In the genomic region with DNA sequence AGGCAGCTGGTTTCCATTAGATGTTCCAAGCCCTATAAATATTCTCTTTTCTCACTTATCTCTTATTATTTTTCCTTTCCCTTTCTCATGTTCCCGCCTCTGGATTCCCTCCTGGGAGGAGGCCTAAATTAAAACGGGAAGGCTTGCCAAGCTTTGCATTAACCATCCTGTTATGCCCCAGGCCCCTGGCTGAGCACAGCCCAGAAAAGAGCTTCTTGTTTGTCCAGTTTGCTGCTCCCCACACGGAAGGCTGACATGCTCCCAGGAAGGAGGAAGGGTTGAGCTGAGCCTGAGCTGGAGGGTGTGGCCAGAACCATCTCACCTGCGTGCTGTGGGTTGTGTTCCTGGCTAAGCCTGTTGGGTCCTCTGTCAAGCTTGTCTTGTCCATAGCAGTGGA, we compare ENCODE assay signal across 12 cellular contexts.
DNase-seq lines count a peak whose midpoint lies in the region; ATAC-seq and TF ChIP-seq lines count a peak whose summit lies in the region.
"Had no signal": no experiment of that assay in that cellular context is flagged by ENCODE, and none has a peak within 500 bp of the region (broad histone marks: within the 10 kb centered on the region; RNA-seq: fewer than 3 reads in every experiment).

No MANE protein-coding gene starts in this region.

- DNase-seq in NCI-H146 (lab: John Stamatoyannopoulos, UW) (peak; percentile 32), NCI-H146 treated with DMSO at 0.1 percent for 48 hours (lab: John Stamatoyannopoulos, UW; ENCODE audit: unreplicated experiment) (no peak), mesenchymal stem cell (no peak), upper lobe of right lung (no peak), retina (no peak), activated gamma-delta T cell (lab: John Stamatoyannopoulos, UW) (no peak)
- DNase-seq: amygdala; GDM1; stimulated activated naive CD4-positive, alpha-beta T cell treated with Interleukin-2 at 50 U/mL for 16 hours had no signal

- peak overlapping the region; percentile 76 to 88 for H3K18ac ChIP-seq in mesenchymal stem cell (ENCODE audit: low read depth in 1 of 2, low read length in 2 of 2)

- H3K9ac ChIP-seq in mesenchymal stem cell (ENCODE audit: low read length): peak overlapping the region; percentile 42

- H3K79me1 ChIP-seq in mesenchymal stem cell (replicated peaks; ENCODE audit: low read length, poor library complexity, severe bottlenecking): no peaks in the 10 kb centered on the region

- H3K23ac ChIP-seq in mesenchymal stem cell (ENCODE audit: low read length in 2 of 2): no peak overlapping the region

- no peak overlapping the region for H2AFZ ChIP-seq in mesenchymal stem cell (ENCODE audit: low read depth, low read length)

- intact Hi-C loops in upper lobe of right lung (cut with DNase I): no loop called here

- WGBS in mesenchymal stem cell: 49% methylated on average over 4 of the region's 4 CpGs

- H3K4me2 ChIP-seq in mesenchymal stem cell (ENCODE audit: low read length, poor library complexity, severe bottlenecking): no peak overlapping the region

- H3K4ac ChIP-seq in mesenchymal stem cell (ENCODE audit: low read depth in 1 of 2, low read length in 2 of 2): peak overlapping the region in 1 of 2 experiments; percentile 60

- H3K4me1 ChIP-seq in mesenchymal stem cell (ENCODE audit: control insufficient read depth, insufficient read depth, low read depth, low read length): peaks cover 10% of the 10 kb centered on the region
- peaks cover 6% of the 10 kb centered on the region for H3K4me1 ChIP-seq in upper lobe of right lung

- H3K36me3 ChIP-seq in mesenchymal stem cell (ENCODE audit: control insufficient read depth in 1 of 2, insufficient read depth in 2 of 2, low read depth in 1 of 2, low read length in 2 of 2): no peaks in the 10 kb centered on the region
- no peaks in the 10 kb centered on the region for H3K36me3 ChIP-seq in upper lobe of right lung

- peak overlapping the region in 1 of 2 experiments; percentile 9 for H3K4me3 ChIP-seq in mesenchymal stem cell (ENCODE audit: insufficient read depth in 1 of 2, low read depth in 1 of 2, low read length in 2 of 2)
- H3K4me3 ChIP-seq in upper lobe of right lung: no peak overlapping the region

- H3K27me3 ChIP-seq in mesenchymal stem cell (ENCODE audit: control insufficient read depth in 1 of 2, insufficient read depth in 1 of 2, low read length in 2 of 2): no peaks in the 10 kb centered on the region
- no peaks in the 10 kb centered on the region for H3K27me3 ChIP-seq in upper lobe of right lung

- no peak overlapping the region for H2BK5ac ChIP-seq in mesenchymal stem cell (ENCODE audit: low read depth, low read length, poor library complexity, severe bottlenecking)

- no peak overlapping the region for H2BK15ac ChIP-seq in mesenchymal stem cell (ENCODE audit: low read depth, poor library complexity, severe bottlenecking)

- H3K27ac ChIP-seq in VCaP: peak overlapping the region; percentile 31; the same call in 1 of the 2 replicates
- no peak overlapping the region for H3K27ac ChIP-seq in mesenchymal stem cell (ENCODE audit: low read length, poor library complexity, severe bottlenecking)
- H3K27ac ChIP-seq in upper lobe of right lung: no peak overlapping the region

- no peak for TF ChIP-seq CTCF in VCaP (conservative IDR thresholded peaks at IDR 0.05)
- TF ChIP-seq CTCF in upper lobe of right lung (IDR thresholded peaks at IDR 0.05): no peak

- peak overlapping the region; percentile 41 to 80 for H2BK12ac ChIP-seq in mesenchymal stem cell (ENCODE audit: low read length in 2 of 2)

- H2BK120ac ChIP-seq in mesenchymal stem cell (ENCODE audit: low read depth, low read length): peak overlapping the region; percentile 35

- H4K8ac ChIP-seq in mesenchymal stem cell (ENCODE audit: low read length): peak overlapping the region; percentile 92

- H4K91ac ChIP-seq in mesenchymal stem cell (ENCODE audit: low read length): peak overlapping the region; percentile 60

- ATAC-seq in upper lobe of right lung (peak; percentile 45), HG02973 (IDR thresholded peaks at IDR 0.05; ENCODE audit: unreplicated experiment) (no peak)
- ATAC-seq: HCT116 had no signal

- H3K14ac ChIP-seq in mesenchymal stem cell (ENCODE audit: low read length in 2 of 2): peak overlapping the region in 1 of 2 experiments; percentile 50

- H3K9me3 ChIP-seq in mesenchymal stem cell (ENCODE audit: control insufficient read depth, low read length): no peaks in the 10 kb centered on the region
- H3K9me3 ChIP-seq in upper lobe of right lung: no peaks in the 10 kb centered on the region

- peak overlapping the region; percentile 17 for H2AK5ac ChIP-seq in mesenchymal stem cell (ENCODE audit: low read length, severe bottlenecking)
